ENCODE assay signal across 8 cellular contexts in the genomic region with DNA sequence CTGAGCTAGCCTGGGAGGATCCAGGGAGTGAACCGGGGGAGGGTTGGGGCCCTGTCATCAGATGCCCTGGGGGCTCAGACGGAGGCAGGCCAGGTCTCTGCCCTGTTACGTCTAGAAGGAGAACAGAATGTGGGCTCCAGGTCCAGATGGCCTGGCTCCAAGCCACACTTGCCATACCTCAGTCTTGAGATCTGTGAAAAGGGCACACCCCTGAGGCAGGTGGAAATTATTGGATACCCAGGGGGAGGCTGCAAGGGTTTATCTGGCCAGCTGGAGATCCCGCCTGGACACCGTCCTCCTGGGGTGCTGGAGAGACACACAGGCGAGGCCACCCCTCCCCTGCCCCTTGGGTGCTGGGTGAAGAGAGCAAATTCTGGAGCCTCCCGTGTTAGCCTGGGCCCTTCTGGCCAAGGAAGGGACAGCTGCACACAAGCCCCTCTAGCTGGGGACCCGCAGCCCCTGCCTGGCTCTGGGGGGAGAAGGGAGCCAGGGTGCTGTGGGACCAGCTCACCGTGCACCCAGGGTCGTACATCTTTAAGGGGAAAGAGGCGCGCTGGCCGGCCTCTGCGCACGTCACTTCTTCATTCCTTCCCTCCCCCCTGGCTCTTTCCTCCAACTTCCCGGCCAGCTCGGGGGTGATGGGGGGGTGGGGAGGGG. TPM values are rescaled to one million over a fixed set of nuclear protein-coding genes. Genes with fewer than 3 reads are reported as not detected.
DNase-seq lines count a peak whose midpoint lies in the region; ATAC-seq, FAIRE-seq and TF ChIP-seq lines count a peak whose summit lies in the region.

No MANE protein-coding gene starts in this region.

- H3K9me3 ChIP-seq in AG04450 (ENCODE audit: control insufficient read depth, insufficient read depth, low read length) (no peaks in the 10 kb centered on the region; the same call in 1 of the 2 replicates), HAP-1 (no peaks in the 10 kb centered on the region), esophagus (ENCODE audit: control insufficient read depth in 2 of 2, insufficient read depth in 1 of 2, low read depth in 1 of 2, low read length in 1 of 2) (no peaks in the 10 kb centered on the region)

- POLR2A ChIA-PET in AG04450 (lab: Yijun Ruan, JAX), result interaction anchor here (0.6 to 1.1 kb wide), 4 partner anchors 15 to 714 kb away, joined by 3 to 5 read pairs (median 3); no protein-coding TSS in a partner anchor

- H3K36me3 ChIP-seq in HAP-1 (replicated peaks) (no peaks in the 10 kb centered on the region; the same call in none of the 2 replicates), esophagus (ENCODE audit: control insufficient read depth in 2 of 2, insufficient read depth in 2 of 2, low read length in 1 of 2) (no peaks in the 10 kb centered on the region)

- H3K4me3 ChIP-seq in AG04450 (ENCODE audit: low read depth, low read length), result peak overlapping the region; percentile 76
- peak overlapping the region; percentile 66 for H3K4me3 ChIP-seq in HAP-1
- H3K4me3 ChIP-seq in esophagus (ENCODE audit: low read depth in 1 of 2, low read length in 2 of 2), result peak overlapping the region; percentile 45 to 48

- H3K4me1 ChIP-seq in HAP-1, result peaks cover 28% of the 10 kb centered on the region
- peaks cover 3 to 23% of the 10 kb centered on the region in 2 donors for H3K4me1 ChIP-seq in esophagus (ENCODE audit: control insufficient read depth in 2 of 2, insufficient read depth in 2 of 2, low read length in 1 of 2)

- peak overlapping the region in 1 of 2 donors; percentile 52 for H3K27ac Mint-ChIP-seq in natural killer cell

- FAIRE-seq in D721Med (lab: Jason Lieb, UNC), result no peak

- no peaks in the 10 kb centered on the region for H3K36me3 Mint-ChIP-seq in natural killer cell

- peak overlapping the region; percentile 75 for H3K4me3 Mint-ChIP-seq in natural killer cell

- peaks cover 0 to 24% of the 10 kb centered on the region in 2 donors for H3K27me3 Mint-ChIP-seq in natural killer cell (ENCODE audit: low read depth in 2 of 2)

- CTCF ChIA-PET in AG04450 (lab: Charles Lee), result interaction anchor here (0.6 to 1.6 kb wide), 2 partner anchors 38 to 64 kb away, joined by 3 to 5 read pairs; no protein-coding TSS in a partner anchor

- H3K27me3 ChIP-seq in AG04450 (ENCODE audit: control insufficient read depth, insufficient read depth, low read length) (no peaks in the 10 kb centered on the region), HAP-1 (ENCODE audit: low read depth) (no peaks in the 10 kb centered on the region), esophagus (ENCODE audit: control insufficient read depth in 1 of 2, insufficient read depth in 2 of 2, low read length in 2 of 2) (no peaks in the 10 kb centered on the region)

- intact Hi-C loops in natural killer cell (cut with micrococcal nuclease), result no loop called here

- ATAC-seq in natural killer cell (no peak), GM21528 (IDR thresholded peaks at IDR 0.05; ENCODE audit: low FRiP score, unreplicated experiment) (no peak)

- no peak for DNase-seq in AG04450 (ENCODE audit: low read depth, low spot score)
- peak; percentile 52 to 59 for DNase-seq in HAP-1 (ENCODE audit: low spot score in 2 of 2)
- peak; percentile 73 for DNase-seq in SKM-1 treated with dmso at 0.1 percent for 144 hours (lab: John Stamatoyannopoulos, UW; ENCODE audit: unreplicated experiment)
- DNase-seq in natural killer cell, result no peak
- DNase-seq in effector CD8-positive, alpha-beta T cell (lab: John Stamatoyannopoulos, UW), result no peak
- DNase-seq in D721Med (ENCODE audit: insufficient read length, low spot score), result no peak

- peaks cover 13 to 58% of the 10 kb centered on the region in 2 donors for H3K4me1 Mint-ChIP-seq in natural killer cell

- in situ Hi-C loops in HAP-1 (cut with MboI; ENCODE audit: low sequenced_read_pairs), result no loop called here

- 8 to 18% methylated on average over 16 to 17 of the region's 17 CpGs for WGBS in esophagus, 2 donors

- no peak for TF ChIP-seq CTCF in AG04450 (IDR thresholded peaks at IDR 0.05; ENCODE audit: low read depth, low read length)
- no peak for TF ChIP-seq CTCF in natural killer cell (IDR thresholded peaks at IDR 0.05)
- no peak for TF ChIP-seq CTCF in D721Med (IDR thresholded peaks at IDR 0.05; ENCODE audit: insufficient read depth, missing control alignments)

- no peaks in the 10 kb centered on the region for H3K9me3 Mint-ChIP-seq in natural killer cell

- H3K27ac ChIP-seq in AG04450 (ENCODE audit: low read depth, low read length) (peak overlapping the region; percentile 70), esophagus (ENCODE audit: low read depth in 2 of 2, low read length in 1 of 2) (peak overlapping the region; percentile 93 to 94)

RNA-seq across cellular contexts. Expression of a gene that starts 0.8 kb away (rescaled TPM):
- polyA plus RNA-seq in AG04450 (2011; rRNA removed), result 3.9 and 7.7 TPM in 2 replicates
- 15.0 and 21.4 TPM in 2 replicates for polyA minus RNA-seq in AG04450 (2011; rRNA and poly(A)+ RNA removed)
- 10 to 100 TPM; 15.4 to 48.1 TPM for polyA plus RNA-seq in esophagus
- 10 to 100 TPM; 18.5 to 22.2 (median 20.6) TPM for total RNA-seq in natural killer cell

Comparison
In these comparisons a context has a peak if more than half of its experiments do, and no peak if none do; other contexts are left out.
1. DNase-seq: peak in HAP-1 (2 of 2) and SKM-1 treated with dmso at 0.1 percent for 144 hours (single experiment); none in AG04450 (single experiment), natural killer cell (single experiment), effector CD8-positive, alpha-beta T cell (single experiment) and D721Med (single experiment).
2. Peak in every context shown above with its lines, with median percentiles within 50 percentile points of each other: H3K4me3 ChIP-seq.